10 cellular contexts compared by ENCODE assay signal in the genomic region with DNA sequence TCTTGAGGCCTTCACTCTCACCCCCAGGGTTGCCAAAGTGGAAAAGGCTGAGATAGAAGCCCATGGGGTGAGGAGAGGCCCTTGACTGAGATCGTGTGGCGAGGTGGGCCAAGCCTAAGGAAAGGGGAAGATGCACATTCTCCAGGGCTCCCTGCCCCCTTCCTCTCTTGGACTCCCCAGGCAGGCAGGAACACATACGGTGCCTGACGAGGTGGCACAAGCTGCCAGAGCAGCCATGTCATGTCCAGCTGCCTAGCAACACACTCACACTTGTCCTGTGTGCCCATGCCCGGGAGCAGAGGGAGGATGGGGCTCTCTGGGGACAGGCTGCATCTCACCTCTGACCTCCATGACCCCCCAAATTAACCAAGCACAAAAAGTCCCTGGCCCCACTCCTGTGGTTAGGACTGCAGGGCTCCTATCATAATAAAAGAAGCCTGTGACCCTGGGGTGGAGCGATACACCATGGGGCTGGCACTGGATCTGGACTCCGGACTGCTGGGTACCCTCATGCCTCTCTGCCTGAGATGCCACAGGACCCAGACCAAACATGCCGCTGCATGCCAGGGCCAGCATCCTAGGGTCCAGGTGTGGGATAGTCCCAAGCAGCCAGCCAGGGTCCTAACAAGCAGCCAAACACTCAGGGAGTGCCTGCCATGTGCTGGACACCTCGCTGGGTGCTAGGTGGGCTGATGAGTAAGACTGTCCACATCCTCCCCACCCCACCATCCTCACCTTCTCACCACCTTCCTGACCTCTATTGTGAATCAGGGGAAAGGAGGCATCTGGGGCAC. TPM values are rescaled to one million over a fixed set of nuclear protein-coding genes. Genes with fewer than 3 reads are reported as not detected.
DNase-seq lines count a peak whose midpoint lies in the region; ATAC-seq and TF ChIP-seq lines count a peak whose summit lies in the region.
"Had no signal": no experiment of that assay in that cellular context is flagged by ENCODE, and none has a peak within 500 bp of the region (broad histone marks: within the 10 kb centered on the region; RNA-seq: fewer than 3 reads in every experiment).

No MANE protein-coding gene starts in this region.

- H3K4me1 Mint-ChIP-seq in activated CD4-positive, alpha-beta T cell treated with anti-CD3 and anti-CD28 coated beads, Interleukin-2, amount 10 ng/mL, durations not matched to agents 24 days and 14 days = peaks cover 51% of the 10 kb centered on the region
- H3K4me1 Mint-ChIP-seq in activated CD8-positive, alpha-beta T cell treated with anti-CD3 and anti-CD28 coated beads, Interleukin-2, amount 10 ng/mL, durations not matched to agents 7 days and 5 days (ENCODE audit: low read depth) = peaks cover 69% of the 10 kb centered on the region

- H3K4me1 ChIP-seq in right atrium auricular region = peaks cover 0 to 83% of the 10 kb centered on the region in 2 donors

- no peaks in the 10 kb centered on the region for H3K27me3 ChIP-seq in right atrium auricular region

- H3K4me3 Mint-ChIP-seq in activated CD4-positive, alpha-beta T cell treated with anti-CD3 and anti-CD28 coated beads, Interleukin-2, amount 10 ng/mL, durations not matched to agents 24 days and 14 days = peak overlapping the region; percentile 91
- peak overlapping the region; percentile 97 for H3K4me3 Mint-ChIP-seq in activated CD8-positive, alpha-beta T cell treated with anti-CD3 and anti-CD28 coated beads, Interleukin-2, amount 10 ng/mL, durations not matched to agents 7 days and 5 days

- POLR2A ChIA-PET in activated CD8-positive, alpha-beta T cell treated with anti-CD3 and anti-CD28 coated beads, Interleukin-2, amount 10 ng/mL, durations not matched to agents 7 days and 5 days (lab: Charles Lee) = interaction anchor here (0.6 to 2.2 kb wide), 3 partner anchors 29 to 161 kb away, joined by 3 to 14 read pairs (median 11); no protein-coding TSS in a partner anchor

- H3K27me3 Mint-ChIP-seq in activated CD4-positive, alpha-beta T cell treated with anti-CD3 and anti-CD28 coated beads, Interleukin-2, amount 10 ng/mL, durations not matched to agents 24 days and 14 days = no peaks in the 10 kb centered on the region
- no peaks in the 10 kb centered on the region for H3K27me3 Mint-ChIP-seq in activated CD8-positive, alpha-beta T cell treated with anti-CD3 and anti-CD28 coated beads, Interleukin-2, amount 10 ng/mL, durations not matched to agents 7 days and 5 days (ENCODE audit: low read depth)

- TF ChIP-seq CTCF in right atrium auricular region (IDR thresholded peaks at IDR 0.05) = no peak

- H3K9me3 ChIP-seq in right atrium auricular region = no peaks in the 10 kb centered on the region

- H3K9me3 Mint-ChIP-seq in activated CD4-positive, alpha-beta T cell treated with anti-CD3 and anti-CD28 coated beads, Interleukin-2, amount 10 ng/mL, durations not matched to agents 24 days and 14 days = no peaks in the 10 kb centered on the region
- no peaks in the 10 kb centered on the region for H3K9me3 Mint-ChIP-seq in activated CD8-positive, alpha-beta T cell treated with anti-CD3 and anti-CD28 coated beads, Interleukin-2, amount 10 ng/mL, durations not matched to agents 7 days and 5 days (ENCODE audit: insufficient read depth)

- H3K4me3 ChIP-seq in right atrium auricular region = peak overlapping the region in 1 of 2 donors; percentile 89

- CTCF ChIA-PET in activated CD8-positive, alpha-beta T cell treated with anti-CD3 and anti-CD28 coated beads, Interleukin-2, amount 10 ng/mL, durations not matched to agents 7 days and 5 days (lab: Charles Lee) = interaction anchor here (0.9 to 2.7 kb wide), 10 partner anchors 8 to 217 kb away, joined by 3 to 25 read pairs (median 8); a partner anchor contains a TSS

- H3K27ac ChIP-seq in right atrium auricular region = peak overlapping the region; percentile 80 to 85
- H3K27ac ChIP-seq in temporal lobe (ENCODE audit: low read depth, low read length) = peak overlapping the region; percentile 84

- H3K36me3 ChIP-seq in right atrium auricular region = peaks cover 16% of the 10 kb centered on the region

- no peak for ATAC-seq in activated CD8-positive, alpha-beta T cell treated with anti-CD3 and anti-CD28 coated beads, Interleukin-2, amount 10 ng/mL, durations not matched to agents 7 days and 5 days
- no peak for ATAC-seq in GM21576 (IDR thresholded peaks at IDR 0.05; ENCODE audit: unreplicated experiment)

- no peak for DNase-seq in activated CD4-positive, alpha-beta T cell treated with anti-CD3 and anti-CD28 coated beads, Interleukin-2, amount 10 ng/mL, durations not matched to agents 24 days and 14 days
- DNase-seq in activated CD4-positive, alpha-beta T cell treated with anti-CD3 and anti-CD28 coated beads, Interleukin-2, amount 50 U/mL, for 4 hours = no peak
- DNase-seq in activated CD8-positive, alpha-beta T cell treated with anti-CD3 and anti-CD28 coated beads, Interleukin-2, amount 10 ng/mL, durations not matched to agents 7 days and 5 days = no peak
- DNase-seq in right atrium auricular region (ENCODE audit: low spot score) = no peak
- DNase-seq in stimulated activated CD4-positive, alpha-beta T cell treated with anti-CD3 and anti-CD28 coated beads, Interleukin-15, amount 100 ng/mL, for 24 hours = no peak
- no peak for DNase-seq in Ammon's horn (ENCODE audit: low spot score)
- DNase-seq: activated gamma-delta T cell treated with Interleukin-2 at 50 U/mL for 16 hours, SIG-M5 had no signal

- H3K36me3 Mint-ChIP-seq in activated CD4-positive, alpha-beta T cell treated with anti-CD3 and anti-CD28 coated beads, Interleukin-2, amount 10 ng/mL, durations not matched to agents 24 days and 14 days (ENCODE audit: low read depth) = peaks cover 17% of the 10 kb centered on the region
- H3K36me3 Mint-ChIP-seq in activated CD8-positive, alpha-beta T cell treated with anti-CD3 and anti-CD28 coated beads, Interleukin-2, amount 10 ng/mL, durations not matched to agents 7 days and 5 days (ENCODE audit: low read depth) = peaks cover 20% of the 10 kb centered on the region

- H3K27ac Mint-ChIP-seq in activated CD4-positive, alpha-beta T cell treated with anti-CD3 and anti-CD28 coated beads, Interleukin-2, amount 10 ng/mL, durations not matched to agents 24 days and 14 days = peak overlapping the region; percentile 32
- peak overlapping the region; percentile 61 for H3K27ac Mint-ChIP-seq in activated CD8-positive, alpha-beta T cell treated with anti-CD3 and anti-CD28 coated beads, Interleukin-2, amount 10 ng/mL, durations not matched to agents 7 days and 5 days

- intact Hi-C loops in activated CD4-positive, alpha-beta T cell treated with anti-CD3 and anti-CD28 coated beads, Interleukin-2, amount 10 ng/mL, durations not matched to agents 24 days and 14 days (cut with micrococcal nuclease) = no loop called here

RNA-seq across cellular contexts. Expression of a gene that starts 2.6 kb away (rescaled TPM):
- total RNA-seq in activated CD4-positive, alpha-beta T cell treated with anti-CD3 and anti-CD28 coated beads, Interleukin-2, amount 10 ng/mL, durations not matched to agents 24 days and 14 days = 91.3 and 91.4 TPM in 2 replicates
- total RNA-seq in activated CD8-positive, alpha-beta T cell treated with anti-CD3 and anti-CD28 coated beads, Interleukin-2, amount 10 ng/mL, durations not matched to agents 7 days and 5 days = 10 to 100 TPM; 72.7 to 75.1 TPM
- 10 to 100 TPM; 26.7 to 48.1 TPM for total RNA-seq in right atrium auricular region
- 42.5 TPM for total RNA-seq in temporal lobe

RNA-seq across cellular contexts. Expression of a gene that starts 6.1 kb away (rescaled TPM):
- total RNA-seq in activated CD4-positive, alpha-beta T cell treated with anti-CD3 and anti-CD28 coated beads, Interleukin-2, amount 10 ng/mL, durations not matched to agents 24 days and 14 days = 43.1 and 49.8 TPM in 2 replicates
- 10 to 100 TPM; 11.2 to 12.5 TPM for total RNA-seq in activated CD8-positive, alpha-beta T cell treated with anti-CD3 and anti-CD28 coated beads, Interleukin-2, amount 10 ng/mL, durations not matched to agents 7 days and 5 days
- total RNA-seq in right atrium auricular region = 1 to 10 TPM; 6.6 to 8.3 TPM
- total RNA-seq in temporal lobe = 23.1 TPM

RNA-seq across cellular contexts. Expression of a gene that starts 18.4 kb away (rescaled TPM):
- total RNA-seq in activated CD4-positive, alpha-beta T cell treated with anti-CD3 and anti-CD28 coated beads, Interleukin-2, amount 10 ng/mL, durations not matched to agents 24 days and 14 days = 69.7 and 77.9 TPM in 2 replicates
- 10 to 100 TPM; 96.7 to 97.9 TPM for total RNA-seq in activated CD8-positive, alpha-beta T cell treated with anti-CD3 and anti-CD28 coated beads, Interleukin-2, amount 10 ng/mL, durations not matched to agents 7 days and 5 days
- total RNA-seq in right atrium auricular region = 10 to 100 TPM; 48.8 to 67.0 TPM
- 4.4 TPM for total RNA-seq in temporal lobe

RNA-seq across cellular contexts. Expression of a gene that starts 20.0 kb away (rescaled TPM):
- total RNA-seq in activated CD4-positive, alpha-beta T cell treated with anti-CD3 and anti-CD28 coated beads, Interleukin-2, amount 10 ng/mL, durations not matched to agents 24 days and 14 days = 20.0 and 20.1 TPM in 2 replicates
- total RNA-seq in activated CD8-positive, alpha-beta T cell treated with anti-CD3 and anti-CD28 coated beads, Interleukin-2, amount 10 ng/mL, durations not matched to agents 7 days and 5 days = 10 to 100 TPM; 21.1 to 21.7 TPM
- total RNA-seq in right atrium auricular region = 1 to 10 TPM; 9.0 to 9.5 TPM
- 0.74 TPM for total RNA-seq in temporal lobe

RNA-seq across cellular contexts. Expression of a gene that starts 35.8 kb away (rescaled TPM):
- total RNA-seq in activated CD4-positive, alpha-beta T cell treated with anti-CD3 and anti-CD28 coated beads, Interleukin-2, amount 10 ng/mL, durations not matched to agents 24 days and 14 days = 5.6 and 6.4 TPM in 2 replicates
- total RNA-seq in activated CD8-positive, alpha-beta T cell treated with anti-CD3 and anti-CD28 coated beads, Interleukin-2, amount 10 ng/mL, durations not matched to agents 7 days and 5 days = 1 to 10 TPM; 6.2 to 6.3 TPM
- total RNA-seq in right atrium auricular region (10 to 100 TPM; 65.0 to 87.6 TPM), temporal lobe (0.98 TPM)
